24 cellular contexts compared by ENCODE assay signal in the genomic region with DNA sequence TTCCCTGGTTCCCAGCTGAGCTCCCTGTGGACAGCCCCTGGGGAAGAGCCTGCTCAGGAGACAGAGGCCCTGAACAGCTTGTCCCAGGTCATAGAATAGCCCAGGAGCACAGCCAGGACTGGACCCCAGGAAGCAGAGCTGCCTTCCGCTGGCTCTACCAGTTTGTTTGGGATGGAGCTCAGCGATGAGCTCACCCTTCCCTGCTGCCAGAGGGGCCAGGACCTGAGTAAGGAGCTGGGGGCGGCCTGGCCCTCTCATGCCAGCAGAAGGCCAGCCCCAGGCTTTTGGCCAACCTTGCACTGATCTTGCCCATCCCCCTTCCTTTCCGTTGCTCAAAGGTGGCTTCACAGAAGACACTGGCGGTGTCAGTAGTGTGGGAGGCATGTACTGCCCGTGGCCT. TPM values are rescaled to one million over a fixed set of nuclear protein-coding genes. Genes with fewer than 3 reads are reported as not detected.
DNase-seq lines count a peak whose midpoint lies in the region; ATAC-seq and TF ChIP-seq lines count a peak whose summit lies in the region.
"Had no signal": no experiment of that assay in that cellular context is flagged by ENCODE, and none has a peak within 500 bp of the region (broad histone marks: within the 10 kb centered on the region; RNA-seq: fewer than 3 reads in every experiment).

No MANE protein-coding gene starts in this region.

- no peak for TF ChIP-seq EP300 in tibial nerve (IDR thresholded peaks at IDR 0.05)

- H3K36me3 Mint-ChIP-seq in activated naive CD4-positive, alpha-beta T cell treated with anti-CD3 and anti-CD28 coated beads, Interleukin-2, amount 50 U/mL, for 72 hours, result no peaks in the 10 kb centered on the region
- H3K36me3 Mint-ChIP-seq in activated naive CD4-positive, alpha-beta T cell treated with anti-CD3 and anti-CD28 coated beads for 36 hours (ENCODE audit: low read depth), result no peaks in the 10 kb centered on the region

- 61 to 85% methylated on average over 5 to 6 of the region's 6 CpGs for WGBS in tibial nerve, 2 donors

- no peaks in the 10 kb centered on the region for H3K27me3 ChIP-seq in uterus
- no peaks in the 10 kb centered on the region for H3K27me3 ChIP-seq in tibial nerve
- H3K27me3 ChIP-seq: BE2C, body of pancreas, pancreas, right lobe of liver, transverse colon had no signal

- no peak overlapping the region for H3K4me3 Mint-ChIP-seq in activated naive CD4-positive, alpha-beta T cell treated with anti-CD3 and anti-CD28 coated beads for 36 hours
- H3K4me3 Mint-ChIP-seq: activated CD4-positive, alpha-beta T cell treated with anti-CD3 and anti-CD28 coated beads for 36 hours; activated naive CD8-positive, alpha-beta T cell; naive thymus-derived CD4-positive, alpha-beta T cell; stimulated activated memory B cell treated with anti-CD40 and anti-IgM and Interleukin-4, amounts not matched to agents 10 μg/mL and 1 μg/mL and 100 μg/mL, for 72 hours had no signal

- no peaks in the 10 kb centered on the region for H3K27me3 Mint-ChIP-seq in activated naive CD4-positive, alpha-beta T cell treated with anti-CD3 and anti-CD28 coated beads for 36 hours (ENCODE audit: low read depth)
- H3K27me3 Mint-ChIP-seq: activated CD4-positive, alpha-beta T cell treated with anti-CD3 and anti-CD28 coated beads for 36 hours; activated naive CD8-positive, alpha-beta T cell; naive thymus-derived CD4-positive, alpha-beta T cell; stimulated activated memory B cell treated with anti-CD40 and anti-IgM and Interleukin-4, amounts not matched to agents 10 μg/mL and 1 μg/mL and 100 μg/mL, for 72 hours had no signal

- CTCF ChIA-PET in activated naive CD4-positive, alpha-beta T cell treated with anti-CD3 and anti-CD28 coated beads for 36 hours (lab: Charles Lee), result interaction anchor here (1.1 to 1.3 kb wide), 2 partner anchors 9 to 42 kb away, joined by 3 to 6 read pairs; no protein-coding TSS in a partner anchor

- H3K9me3 ChIP-seq in uterus (no peaks in the 10 kb centered on the region), tibial nerve (no peaks in the 10 kb centered on the region)
- H3K9me3 ChIP-seq: BE2C, body of pancreas, pancreas, right lobe of liver, transverse colon had no signal

- TF ChIP-seq POLR2A in uterus (IDR thresholded peaks at IDR 0.05), result no peak
- no peak for TF ChIP-seq POLR2A in tibial nerve (IDR thresholded peaks at IDR 0.05)

- intact Hi-C loops in activated naive CD4-positive, alpha-beta T cell treated with anti-CD3 and anti-CD28 coated beads for 36 hours (cut with micrococcal nuclease), result no loop called here
- intact Hi-C loops in uterus (cut with DNase I; ENCODE audit: low total_unique reads), result no loop called here

- no peak for ATAC-seq in activated naive CD4-positive, alpha-beta T cell treated with anti-CD3 and anti-CD28 coated beads, Interleukin-2, amount 50 U/mL, for 72 hours
- ATAC-seq: activated CD4-positive, alpha-beta T cell treated with anti-CD3 and anti-CD28 coated beads for 36 hours; body of pancreas; naive thymus-derived CD4-positive, alpha-beta T cell; pancreas; right lobe of liver; Right ventricle myocardium inferior; stimulated activated memory B cell treated with anti-CD40 and anti-IgM and Interleukin-4, amounts not matched to agents 10 μg/mL and 1 μg/mL and 100 μg/mL, for 72 hours had no signal

- H3K9me3 Mint-ChIP-seq in activated naive CD4-positive, alpha-beta T cell treated with anti-CD3 and anti-CD28 coated beads, Interleukin-2, amount 50 U/mL, for 72 hours, result no peaks in the 10 kb centered on the region
- no peaks in the 10 kb centered on the region for H3K9me3 Mint-ChIP-seq in activated naive CD4-positive, alpha-beta T cell treated with anti-CD3 and anti-CD28 coated beads for 36 hours
- H3K9me3 Mint-ChIP-seq: naive thymus-derived CD4-positive, alpha-beta T cell; stimulated activated memory B cell treated with anti-CD40 and anti-IgM and Interleukin-4, amounts not matched to agents 10 μg/mL and 1 μg/mL and 100 μg/mL, for 72 hours had no signal

- H3K4me1 ChIP-seq in uterus (peaks cover 0 to 8% of the 10 kb centered on the region in 2 donors), tibial nerve (peaks cover 0 to 26% (median 7%) of the 10 kb centered on the region in 4 donors)
- H3K4me1 ChIP-seq: BE2C had no signal

- H3K27ac Mint-ChIP-seq in activated naive CD4-positive, alpha-beta T cell treated with anti-CD3 and anti-CD28 coated beads, Interleukin-2, amount 50 U/mL, for 72 hours, result peak overlapping the region; percentile 29 to 55
- H3K27ac Mint-ChIP-seq in activated naive CD4-positive, alpha-beta T cell treated with anti-CD3 and anti-CD28 coated beads for 36 hours, result no peak overlapping the region
- H3K27ac Mint-ChIP-seq: activated CD4-positive, alpha-beta T cell treated with anti-CD3 and anti-CD28 coated beads for 36 hours; activated naive CD8-positive, alpha-beta T cell; stimulated activated memory B cell treated with anti-CD40 and anti-IgM and Interleukin-4, amounts not matched to agents 10 μg/mL and 1 μg/mL and 100 μg/mL, for 72 hours had no signal

- DNase-seq in activated naive CD4-positive, alpha-beta T cell treated with anti-CD3 and anti-CD28 coated beads, Interleukin-2, amount 50 U/mL, for 72 hours (ENCODE audit: low spot score in 2 of 2), result no peak
- DNase-seq in activated naive CD4-positive, alpha-beta T cell treated with anti-CD3 and anti-CD28 coated beads for 36 hours, result no peak
- DNase-seq in cerebellum (ENCODE audit: low spot score) (peak; percentile 89), uterus (no peak), tibial nerve (ENCODE audit: low spot score in 2 of 2) (no peak), NCI-H1092 treated with DMSO at 0.1 percent for 48 hours (lab: John Stamatoyannopoulos, UW) (no peak)
- DNase-seq: activated CD4-positive, alpha-beta T cell treated with anti-CD3 and anti-CD28 coated beads for 36 hours; BE2C; body of pancreas; foreskin fibroblast; GOT3; hippocampal formation; kidney glomerular epithelial cell; naive thymus-derived CD4-positive, alpha-beta T cell; NCI-H1436; NCI-H524 treated with DMSO at 0.1 percent for 48 hours; pancreas; SW 1271; transverse colon had no signal

- H3K27ac ChIP-seq in uterus (peak overlapping the region; percentile 56 to 69), tibial nerve (no peak overlapping the region)
- H3K27ac ChIP-seq: 22Rv1, pancreas, right lobe of liver, transverse colon had no signal

- TF ChIP-seq CTCF in uterus (IDR thresholded peaks at IDR 0.05), result no peak
- no peak for TF ChIP-seq CTCF in tibial nerve (IDR thresholded peaks at IDR 0.05)

- H3K36me3 ChIP-seq in uterus (no peaks in the 10 kb centered on the region), tibial nerve (peaks cover 0 to 19% (median 0%) of the 10 kb centered on the region in 3 donors)
- H3K36me3 ChIP-seq: BE2C, pancreas, right lobe of liver, transverse colon had no signal

- no peak overlapping the region for H3K4me3 ChIP-seq in uterus
- no peak overlapping the region for H3K4me3 ChIP-seq in tibial nerve
- H3K4me3 ChIP-seq: body of pancreas, pancreas, right lobe of liver, transverse colon had no signal

- H3K4me1 Mint-ChIP-seq in activated naive CD4-positive, alpha-beta T cell treated with anti-CD3 and anti-CD28 coated beads for 36 hours (ENCODE audit: low read depth), result no peaks in the 10 kb centered on the region
- H3K4me1 Mint-ChIP-seq: activated CD4-positive, alpha-beta T cell treated with anti-CD3 and anti-CD28 coated beads for 36 hours had no signal

RNA-seq across cellular contexts. Expression of gene MMP24OS, which starts 17.5 kb away (rescaled TPM):
- 10 to 100 TPM; 29.4 to 41.8 TPM for total RNA-seq in activated naive CD4-positive, alpha-beta T cell treated with anti-CD3 and anti-CD28 coated beads, Interleukin-2, amount 50 U/mL, for 72 hours
- 10 to 100 TPM; 26.4 to 29.2 TPM for total RNA-seq in activated naive CD4-positive, alpha-beta T cell treated with anti-CD3 and anti-CD28 coated beads for 36 hours
- total RNA-seq in cerebellum (4.8 TPM), uterus (10 to 100 TPM in 3 of 4 donors, 1 to 10 TPM in 1; 8.8 to 67.8 (median 18.1) TPM), tibial nerve (10 to 100 TPM; 30.4 to 41.2 (median 34.4) TPM)

RNA-seq across cellular contexts. Expression of gene EIF6, which starts 24.1 kb away (rescaled TPM):
- total RNA-seq in activated naive CD4-positive, alpha-beta T cell treated with anti-CD3 and anti-CD28 coated beads, Interleukin-2, amount 50 U/mL, for 72 hours, result 100 to 1,000 TPM in 1 of 2 donors, 10 to 100 TPM in 1; 63.9 to 115 TPM
- 10 to 100 TPM; 93.0 to 94.7 TPM for total RNA-seq in activated naive CD4-positive, alpha-beta T cell treated with anti-CD3 and anti-CD28 coated beads for 36 hours
- total RNA-seq in cerebellum (39.0 TPM), uterus (10 to 100 TPM; 33.8 to 80.9 (median 66.8) TPM), tibial nerve (100 to 1,000 TPM in 1 of 4 donors, 10 to 100 TPM in 3; 69.5 to 110 (median 86.8) TPM)

RNA-seq across cellular contexts. Expression of gene FAM83C, which starts 31.8 kb away (rescaled TPM):
- not detected for total RNA-seq in activated naive CD4-positive, alpha-beta T cell treated with anti-CD3 and anti-CD28 coated beads, Interleukin-2, amount 50 U/mL, for 72 hours
- not detected for total RNA-seq in activated naive CD4-positive, alpha-beta T cell treated with anti-CD3 and anti-CD28 coated beads for 36 hours
- total RNA-seq in cerebellum (not detected), uterus (not detected), tibial nerve (not detected)
- total RNA-seq: activated CD4-positive, alpha-beta T cell treated with anti-CD3 and anti-CD28 coated beads for 36 hours; body of pancreas; naive thymus-derived CD4-positive, alpha-beta T cell; pancreas; right lobe of liver; Right ventricle myocardium inferior had no signal

RNA-seq across cellular contexts. Expression of gene MMP24, which starts 33.9 kb away (rescaled TPM):
- not detected for total RNA-seq in activated naive CD4-positive, alpha-beta T cell treated with anti-CD3 and anti-CD28 coated beads, Interleukin-2, amount 50 U/mL, for 72 hours
- not detected for total RNA-seq in activated naive CD4-positive, alpha-beta T cell treated with anti-CD3 and anti-CD28 coated beads for 36 hours
- 50.1 TPM for total RNA-seq in cerebellum
- 1 to 10 TPM in 3 of 4 donors, under 1 TPM in 1; 0.51 to 2.6 (median 2.0) TPM for total RNA-seq in uterus
- total RNA-seq in tibial nerve, result under 1 TPM in 3 of 4 donors, not detected in 1; 0.21 to 0.78 (median 0.66) TPM
- total RNA-seq: activated CD4-positive, alpha-beta T cell treated with anti-CD3 and anti-CD28 coated beads for 36 hours had no signal

Comparison
In these comparisons a context has a peak if more than half of its experiments do, and no peak if none do; other contexts are left out.
1. H3K27ac ChIP-seq: peak in uterus (2 of 2); none in tibial nerve (0 of 4).